ENCODE assay signal across 8 cellular contexts in genomic region chr12:123971770-123972447, GRCh38. TPM values are rescaled to one million over a fixed set of nuclear protein-coding genes. Genes with fewer than 3 reads are reported as not detected.
A peak's percentile ranks its signal among the peaks of the same experiment; 100 is the strongest.
DNase-seq lines count a peak whose midpoint lies in the region; ATAC-seq and TF ChIP-seq lines count a peak whose summit lies in the region.

No MANE protein-coding gene starts in this region.

- H3K27ac ChIP-seq in ovary = peak overlapping the region; percentile 96 to 98

- no peaks in the 10 kb centered on the region for H3K9me3 ChIP-seq in ovary

- no peaks in the 10 kb centered on the region for H3K27me3 Mint-ChIP-seq in activated naive CD4-positive, alpha-beta T cell treated with anti-CD3 and anti-CD28 coated beads for 36 hours (ENCODE audit: low read depth)
- H3K27me3 Mint-ChIP-seq in glutamatergic neuron (ENCODE audit: unreplicated experiment) = peaks cover 17% of the 10 kb centered on the region

- H3K9me3 Mint-ChIP-seq in activated naive CD4-positive, alpha-beta T cell treated with anti-CD3 and anti-CD28 coated beads for 36 hours = no peaks in the 10 kb centered on the region
- H3K9me3 Mint-ChIP-seq in glutamatergic neuron (ENCODE audit: unreplicated experiment) = peaks cover 16% of the 10 kb centered on the region

- no peak for TF ChIP-seq POLR2A in ovary (IDR thresholded peaks at IDR 0.05)

- no peaks in the 10 kb centered on the region for H3K4me1 ChIP-seq in ovary (ENCODE audit: insufficient read depth)

- TF ChIP-seq CTCF in glutamatergic neuron (IDR thresholded peaks at IDR 0.05; ENCODE audit: partially characterized antibody, unreplicated experiment) = no peak
- TF ChIP-seq CTCF in ovary (IDR thresholded peaks at IDR 0.05) = no peak

- DNase-seq in NCI-H2081 (lab: John Stamatoyannopoulos, UW) (peak; percentile 31 to 53), NCI-H2081 treated with DMSO at 0.1 percent for 48 hours (lab: John Stamatoyannopoulos, UW) (no peak), RPMI7951 (ENCODE audit: low read depth) (peak; percentile 29), glutamatergic neuron (peak; percentile 56), ovary (peak in 4 of 5 donors; percentile 27 to 50 (median 38)), GM19240 (ENCODE audit: insufficient read length, low spot score) (no peak)
- DNase-seq in activated naive CD4-positive, alpha-beta T cell treated with anti-CD3 and anti-CD28 coated beads for 36 hours = peak; percentile 62

- intact Hi-C loops in activated naive CD4-positive, alpha-beta T cell treated with anti-CD3 and anti-CD28 coated beads for 36 hours (cut with micrococcal nuclease) = loop anchor here (1.0 to 5.0 kb wide), 6 partner anchors 35 to 607 kb away; partner anchors contain the start of genes ATP6V0A2, EIF2B1, GTF2H3 and KMT5A
- intact Hi-C loops in ovary (cut with DNase I) = no loop called here

- no peak for TF ChIP-seq EP300 in ovary (IDR thresholded peaks at IDR 0.05)

- peak overlapping the region; percentile 84 for H3K4me3 ChIP-seq in ovary

- H3K27me3 ChIP-seq in ovary = no peaks in the 10 kb centered on the region

- whole genome bisulfite sequencing in ovary, 3 donors = 0 to 1% (median 1%) methylated on average over 43 to 54 of the region's 54 CpGs

- CTCF ChIA-PET in activated naive CD4-positive, alpha-beta T cell treated with anti-CD3 and anti-CD28 coated beads for 36 hours (lab: Charles Lee) = interaction anchor here (0.6 to 1.6 kb wide), 5 partner anchors 12 to 604 kb away, joined by 3 to 5 read pairs (median 3); no protein-coding TSS in a partner anchor

- no peaks in the 10 kb centered on the region for H3K36me3 ChIP-seq in ovary

- peaks cover 33% of the 10 kb centered on the region for H3K4me1 Mint-ChIP-seq in activated naive CD4-positive, alpha-beta T cell treated with anti-CD3 and anti-CD28 coated beads for 36 hours (ENCODE audit: low read depth)
- H3K4me1 Mint-ChIP-seq in glutamatergic neuron (ENCODE audit: low read depth, unreplicated experiment) = peaks cover 40% of the 10 kb centered on the region

- peak overlapping the region; percentile 31 for H3K27ac Mint-ChIP-seq in activated naive CD4-positive, alpha-beta T cell treated with anti-CD3 and anti-CD28 coated beads for 36 hours
- H3K27ac Mint-ChIP-seq in glutamatergic neuron (ENCODE audit: unreplicated experiment) = peak overlapping the region; percentile 96

- H3K36me3 Mint-ChIP-seq in activated naive CD4-positive, alpha-beta T cell treated with anti-CD3 and anti-CD28 coated beads for 36 hours (ENCODE audit: low read depth) = peaks cover 10% of the 10 kb centered on the region
- H3K36me3 Mint-ChIP-seq in glutamatergic neuron (ENCODE audit: unreplicated experiment) = peaks cover 19% of the 10 kb centered on the region

- peak overlapping the region; percentile 83 for H3K4me3 Mint-ChIP-seq in activated naive CD4-positive, alpha-beta T cell treated with anti-CD3 and anti-CD28 coated beads for 36 hours
- peak overlapping the region; percentile 99 for H3K4me3 Mint-ChIP-seq in glutamatergic neuron (ENCODE audit: unreplicated experiment)

- ATAC-seq in HG03175 (IDR thresholded peaks at IDR 0.05; ENCODE audit: unreplicated experiment) = peak; percentile 6

RNA-seq across cellular contexts. Expression of gene CCDC92, which starts 0.7 kb away (rescaled TPM):
- 5.5 and 8.3 TPM in 2 replicates for total RNA-seq in RPMI7951 (2014; rRNA removed; shearing (Covaris generic))
- total RNA-seq in activated naive CD4-positive, alpha-beta T cell treated with anti-CD3 and anti-CD28 coated beads for 36 hours = 1 to 10 TPM; 3.3 to 3.7 TPM
- total RNA-seq in glutamatergic neuron (ENCODE audit: unreplicated experiment) (96.2 TPM), ovary (10 to 100 TPM; 13.9 to 51.0 (median 35.2) TPM)
- polyA plus RNA-seq in ovary = 10 to 100 TPM; 21.9 to 34.6 TPM

RNA-seq across cellular contexts. Expression of gene ZNF664, which starts 1.1 kb away (rescaled TPM):
- total RNA-seq in RPMI7951 (2014; rRNA removed; shearing (Covaris generic)) = 32.1 and 43.4 TPM in 2 replicates
- 10 to 100 TPM; 42.2 to 46.0 TPM for total RNA-seq in activated naive CD4-positive, alpha-beta T cell treated with anti-CD3 and anti-CD28 coated beads for 36 hours
- total RNA-seq in glutamatergic neuron (ENCODE audit: unreplicated experiment) (310 TPM), ovary (10 to 100 TPM; 47.6 to 74.7 (median 67.8) TPM)
- polyA plus RNA-seq in ovary = 10 to 100 TPM; 33.5 to 52.5 TPM

Comparison
In these comparisons a context has a peak if more than half of its experiments do, and no peak if none do; other contexts are left out.
1. DNase-seq: peak in NCI-H2081 (2 of 2), RPMI7951 (single experiment), activated naive CD4-positive, alpha-beta T cell treated with anti-CD3 and anti-CD28 coated beads for 36 hours (single experiment), glutamatergic neuron (single experiment) and ovary (4 of 5); none in NCI-H2081 treated with DMSO at 0.1 percent for 48 hours (single experiment) and GM19240 (single experiment).